Comparison of ENCODE assay signal across 9 cellular contexts in genomic region chr5:116492016-116492623, GRCh38.
DNase-seq lines count a peak whose midpoint lies in the region; ATAC-seq, FAIRE-seq and TF ChIP-seq lines count a peak whose summit lies in the region.
"Had no signal": no experiment of that assay in that cellular context is flagged by ENCODE, and none has a peak within 500 bp of the region (broad histone marks: within the 10 kb centered on the region; RNA-seq: fewer than 3 reads in every experiment).

No MANE protein-coding gene starts in this region.

- no peaks in the 10 kb centered on the region for H3K27me3 Mint-ChIP-seq in natural killer cell (ENCODE audit: low read depth in 2 of 2)
- H3K27me3 Mint-ChIP-seq in natural killer cell treated with Interleukin-12 subunit alpha and Interleukin-12 subunit beta and Interleukin-15 and Interleukin-18, amount 100 ng/mL, for 72 hours = no peaks in the 10 kb centered on the region

- peaks cover 14 to 16% of the 10 kb centered on the region in 2 donors for H3K4me1 Mint-ChIP-seq in natural killer cell
- no peaks in the 10 kb centered on the region for H3K4me1 Mint-ChIP-seq in natural killer cell treated with Interleukin-12 subunit alpha and Interleukin-12 subunit beta and Interleukin-15 and Interleukin-18, amount 100 ng/mL, for 72 hours (ENCODE audit: low read depth in 2 of 2)

- no peak overlapping the region for H3K4me3 Mint-ChIP-seq in natural killer cell
- H3K4me3 Mint-ChIP-seq in natural killer cell treated with Interleukin-12 subunit alpha and Interleukin-12 subunit beta and Interleukin-15 and Interleukin-18, amount 100 ng/mL, for 72 hours = no peak overlapping the region

- H3K27me3 ChIP-seq in left lung = no peaks in the 10 kb centered on the region

- no peaks in the 10 kb centered on the region for H3K4me1 ChIP-seq in left lung

- H3K4me3 ChIP-seq in left lung = no peak overlapping the region

- peaks cover 4 to 5% of the 10 kb centered on the region in 2 donors for H3K9me3 Mint-ChIP-seq in natural killer cell
- H3K9me3 Mint-ChIP-seq in natural killer cell treated with Interleukin-12 subunit alpha and Interleukin-12 subunit beta and Interleukin-15 and Interleukin-18, amount 100 ng/mL, for 72 hours = peaks cover 6% of the 10 kb centered on the region

- intact Hi-C loops in natural killer cell (cut with micrococcal nuclease) = no loop called here
- intact Hi-C loops in left lung (cut with DNase I) = no loop called here

- DNase-seq in natural killer cell (no peak), HTR-8/SVneo (ENCODE audit: insufficient read length, low spot score) (peak; percentile 41), amniotic stem cell (lab: John Stamatoyannopoulos, UW) (peak; percentile 66), left lung (no peak), 8988T (no peak), NCI-H1092 (lab: John Stamatoyannopoulos, UW) (no peak), GM10266 (ENCODE audit: extremely low spot score) (no peak)
- DNase-seq in natural killer cell treated with Interleukin-12 subunit alpha and Interleukin-12 subunit beta and Interleukin-15 and Interleukin-18, amount 100 ng/mL, for 72 hours (ENCODE audit: low spot score) = no peak

- TF ChIP-seq CTCF in natural killer cell (IDR thresholded peaks at IDR 0.05) = no peak
- TF ChIP-seq CTCF in left lung (IDR thresholded peaks at IDR 0.05) = no peak
- no peak for TF ChIP-seq CTCF in GM10266 (IDR thresholded peaks at IDR 0.05; ENCODE audit: control insufficient read depth, insufficient read depth, low read depth, missing control alignments)

- peaks cover 0 to 8% of the 10 kb centered on the region in 2 donors for H3K36me3 ChIP-seq in left lung

- no peaks in the 10 kb centered on the region for H3K9me3 ChIP-seq in left lung

- no peaks in the 10 kb centered on the region for H3K36me3 Mint-ChIP-seq in natural killer cell
- no peaks in the 10 kb centered on the region for H3K36me3 Mint-ChIP-seq in natural killer cell treated with Interleukin-12 subunit alpha and Interleukin-12 subunit beta and Interleukin-15 and Interleukin-18, amount 100 ng/mL, for 72 hours

- H3K27ac Mint-ChIP-seq in natural killer cell = no peak overlapping the region
- H3K27ac Mint-ChIP-seq in natural killer cell treated with Interleukin-12 subunit alpha and Interleukin-12 subunit beta and Interleukin-15 and Interleukin-18, amount 100 ng/mL, for 72 hours = no peak overlapping the region

- no peak for FAIRE-seq in HTR-8/SVneo (lab: Jason Lieb, UNC)
- FAIRE-seq: G401.6 had no signal

- no peak overlapping the region for H3K27ac ChIP-seq in left lung

- peak in 2 of 3 donors; percentile 38 to 63 for ATAC-seq in natural killer cell
- no peak for ATAC-seq in natural killer cell treated with Interleukin-12 subunit alpha and Interleukin-12 subunit beta and Interleukin-15 and Interleukin-18, amount 100 ng/mL, for 72 hours
- ATAC-seq in left lung = peak; percentile 73

Comparison
In these comparisons a context has a peak if more than half of its experiments do, and no peak if none do; other contexts are left out.
1. ATAC-seq: peak in natural killer cell (2 of 3) and left lung (single experiment); none in natural killer cell treated with Interleukin-12 subunit alpha and Interleukin-12 subunit beta and Interleukin-15 and Interleukin-18, amount 100 ng/mL, for 72 hours (0 of 2).
2. DNase-seq: peak in HTR-8/SVneo (single experiment) and amniotic stem cell (single experiment); none in natural killer cell (single experiment), natural killer cell treated with Interleukin-12 subunit alpha and Interleukin-12 subunit beta and Interleukin-15 and Interleukin-18, amount 100 ng/mL, for 72 hours (single experiment), left lung (0 of 2), 8988T (single experiment), NCI-H1092 (single experiment) and GM10266 (single experiment).